Comparison of ENCODE assay signal across 1 cellular context in genomic region chr11:83835423-83835822, GRCh38.
TF ChIP-seq lines count a peak whose summit lies in the region.

No MANE protein-coding gene starts in this region.

TF ChIP-seq in HepG2, 621 proteins besides CTCF, POLR2A, EP300 and RAD21 (continued from another document):
- no peak for TF ChIP-seq ZNF142 (CRISPR knock-in tag; IDR thresholded peaks at IDR 0.05)
